Comparison of ENCODE assay signal across 8 cellular contexts in genomic region chr3:56303508-56303907, GRCh38.
DNase-seq lines count a peak whose midpoint lies in the region; ATAC-seq, FAIRE-seq and TF ChIP-seq lines count a peak whose summit lies in the region.

No MANE protein-coding gene starts in this region.

- H3K9me1 ChIP-seq in keratinocyte (ENCODE audit: control insufficient read depth, extremely low read depth, insufficient read depth, low read length), result no peaks in the 10 kb centered on the region

- no peaks in the 10 kb centered on the region for H3K27me3 ChIP-seq in keratinocyte (ENCODE audit: control insufficient read depth, extremely low read depth, insufficient read depth, low read length)

- no peaks in the 10 kb centered on the region for H3K4me1 Mint-ChIP-seq in activated naive CD8-positive, alpha-beta T cell treated with anti-CD3 and anti-CD28 coated beads for 36 hours

- H3K27me3 Mint-ChIP-seq in activated naive CD8-positive, alpha-beta T cell treated with anti-CD3 and anti-CD28 coated beads for 36 hours, result peaks cover 40% of the 10 kb centered on the region

- no peaks in the 10 kb centered on the region for H3K36me3 ChIP-seq in keratinocyte (ENCODE audit: control insufficient read depth in 2 of 2, extremely low read depth in 1 of 2, insufficient read depth in 2 of 2, low read length in 2 of 2)

- dilution Hi-C loops in keratinocyte (cut with MboI; ENCODE audit: extremely low pct_ligation_motif_present, low sequenced_read_pairs), result no loop called here

- no peaks in the 10 kb centered on the region for H3K36me3 Mint-ChIP-seq in activated naive CD8-positive, alpha-beta T cell treated with anti-CD3 and anti-CD28 coated beads for 36 hours

- no peaks in the 10 kb centered on the region for H3K9me3 Mint-ChIP-seq in activated naive CD8-positive, alpha-beta T cell treated with anti-CD3 and anti-CD28 coated beads for 36 hours

- no peak overlapping the region for H2AFZ ChIP-seq in keratinocyte (ENCODE audit: control insufficient read depth, low read length)

- TF ChIP-seq CTCF in GM12873 (IDR thresholded peaks at IDR 0.05; ENCODE audit: insufficient read depth, low read depth, low read length, missing control alignments) (peak; percentile 69), keratinocyte (optimal IDR thresholded peaks at IDR 0.05 in 1 of 3, IDR thresholded peaks at IDR 0.05 in 1 of 3, conservative IDR thresholded peaks at IDR 0.05 in 1 of 3; ENCODE audit: extremely low read depth in 1 of 3, insufficient read depth in 2 of 3, low read length in 3 of 3) (peak; percentile 42 to 52 (median 50)), coronary artery (IDR thresholded peaks at IDR 0.05) (no peak)

- DNase-seq in Kasumi-1 (lab: John Stamatoyannopoulos, UW) (peak; percentile 51 to 54), keratinocyte (ENCODE audit: low read depth, low spot score) (no peak), foreskin melanocyte (no peak), NCI-H2107 treated with DMSO at 0.1 percent for 48 hours (lab: John Stamatoyannopoulos, UW; ENCODE audit: unreplicated experiment) (no peak), coronary artery (ENCODE audit: low spot score) (no peak)
- peak; percentile 22 for DNase-seq in activated naive CD8-positive, alpha-beta T cell treated with anti-CD3 and anti-CD28 coated beads for 36 hours

- H3K9ac ChIP-seq in keratinocyte (ENCODE audit: control insufficient read depth, extremely low read depth, insufficient read depth, low read length), result no peak overlapping the region

- H3K27ac Mint-ChIP-seq in activated naive CD8-positive, alpha-beta T cell treated with anti-CD3 and anti-CD28 coated beads for 36 hours, result no peak overlapping the region

- H3K79me2 ChIP-seq in keratinocyte (ENCODE audit: control insufficient read depth, insufficient read depth, low read length), result no peaks in the 10 kb centered on the region

- no peak for FAIRE-seq in keratinocyte (lab: Jason Lieb, UNC)

- H3K27ac ChIP-seq in keratinocyte (ENCODE audit: control insufficient read depth, insufficient read depth, low read length), result no peak overlapping the region
- H3K27ac ChIP-seq in coronary artery, result no peak overlapping the region

- no peaks in the 10 kb centered on the region for H4K20me1 ChIP-seq in keratinocyte (ENCODE audit: control insufficient read depth, extremely low read depth, insufficient read depth, low read length)

- H3K4me3 ChIP-seq in keratinocyte (ENCODE audit: control insufficient read depth in 2 of 3, extremely low read depth in 1 of 3, insufficient read depth in 2 of 3, low read depth in 1 of 3, low read length in 3 of 3) (no peak overlapping the region), coronary artery (no peak overlapping the region)

- peak; percentile 88 for ATAC-seq in GM21723 (IDR thresholded peaks at IDR 0.05; ENCODE audit: unreplicated experiment)

- H3K4me3 Mint-ChIP-seq in activated naive CD8-positive, alpha-beta T cell treated with anti-CD3 and anti-CD28 coated beads for 36 hours, result no peak overlapping the region

- H3K4me2 ChIP-seq in keratinocyte (ENCODE audit: control insufficient read depth, extremely low read depth, insufficient read depth, low read depth, low read length), result no peak overlapping the region

- H3K9me3 ChIP-seq in keratinocyte (ENCODE audit: control insufficient read depth, low read depth, low read length), result no peaks in the 10 kb centered on the region

- no peaks in the 10 kb centered on the region for H3K4me1 ChIP-seq in keratinocyte (ENCODE audit: control insufficient read depth, extremely low read depth, insufficient read depth, low read length)

Comparison
In these comparisons a context has a peak if more than half of its experiments do, and no peak if none do; other contexts are left out.
1. DNase-seq: peak in Kasumi-1 (2 of 2) and activated naive CD8-positive, alpha-beta T cell treated with anti-CD3 and anti-CD28 coated beads for 36 hours (single experiment); none in keratinocyte (single experiment), foreskin melanocyte (single experiment), NCI-H2107 treated with DMSO at 0.1 percent for 48 hours (single experiment) and coronary artery (single experiment).